Comparison of ENCODE assay signal across 12 cellular contexts in the genomic region with DNA sequence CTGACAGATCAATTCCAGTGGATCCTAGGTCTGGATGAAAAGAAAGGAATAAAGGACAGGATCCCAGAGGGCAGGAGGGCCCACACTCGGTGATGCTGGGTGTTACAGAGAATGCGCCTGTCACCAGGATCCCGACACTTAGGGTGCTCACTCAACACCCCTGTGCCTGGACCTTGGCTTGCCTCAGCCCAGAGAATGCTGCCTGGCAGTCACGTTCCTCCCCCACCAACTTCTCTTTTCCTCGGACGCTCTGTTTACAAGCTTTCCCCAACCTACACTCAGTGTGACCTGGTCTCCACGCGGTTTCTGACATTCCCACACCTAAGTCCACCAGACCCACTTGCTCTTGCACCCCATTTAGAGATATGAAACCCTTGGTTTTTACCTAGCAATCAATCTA. TPM values are rescaled to one million over a fixed set of nuclear protein-coding genes. Genes with fewer than 3 reads are reported as not detected.
DNase-seq lines count a peak whose midpoint lies in the region; ATAC-seq and TF ChIP-seq lines count a peak whose summit lies in the region.
"Had no signal": no experiment of that assay in that cellular context is flagged by ENCODE, and none has a peak within 500 bp of the region (broad histone marks: within the 10 kb centered on the region; RNA-seq: fewer than 3 reads in every experiment).

No MANE protein-coding gene starts in this region.

- no peak for TF ChIP-seq POLR2A in stomach (IDR thresholded peaks at IDR 0.05)

- CTCF ChIA-PET in activated naive CD4-positive, alpha-beta T cell treated with anti-CD3 and anti-CD28 coated beads for 36 hours (lab: Charles Lee), result interaction anchor here (0.9 to 3.0 kb wide), 7 partner anchors 14 to 453 kb away, joined by 3 to 13 read pairs (median 4); no protein-coding TSS in a partner anchor

- TF ChIP-seq CTCF in OCI-LY1 (IDR thresholded peaks at IDR 0.05; ENCODE audit: low read length), result no peak
- no peak for TF ChIP-seq CTCF in stomach (IDR thresholded peaks at IDR 0.05)
- TF ChIP-seq CTCF in nephron progenitor cell (IDR thresholded peaks at IDR 0.05), result no peak

- H3K4me1 ChIP-seq in OCI-LY1 (ENCODE audit: insufficient read depth, low read length, severe bottlenecking), result peaks cover 100% of the 10 kb centered on the region
- peaks cover 10 to 49% (median 24%) of the 10 kb centered on the region in 4 donors for H3K4me1 ChIP-seq in stomach

- no peaks in the 10 kb centered on the region for H3K9me3 Mint-ChIP-seq in activated naive CD4-positive, alpha-beta T cell treated with anti-CD3 and anti-CD28 coated beads for 36 hours
- H3K9me3 Mint-ChIP-seq in effector memory CD8-positive, alpha-beta T cell, result no peaks in the 10 kb centered on the region
- H3K9me3 Mint-ChIP-seq in nephron progenitor cell, result no peaks in the 10 kb centered on the region

- H3K27me3 Mint-ChIP-seq in activated naive CD4-positive, alpha-beta T cell treated with anti-CD3 and anti-CD28 coated beads for 36 hours (ENCODE audit: low read depth), result no peaks in the 10 kb centered on the region
- H3K27me3 Mint-ChIP-seq in effector memory CD8-positive, alpha-beta T cell, result no peaks in the 10 kb centered on the region
- peaks cover 28% of the 10 kb centered on the region for H3K27me3 Mint-ChIP-seq in nephron progenitor cell (ENCODE audit: low read depth, poor library complexity)

- no peak for DNase-seq in activated naive CD4-positive, alpha-beta T cell treated with anti-CD3 and anti-CD28 coated beads for 36 hours
- DNase-seq in activated naive CD4-positive, alpha-beta T cell treated with anti-CD3 and anti-CD28 coated beads, Interleukin-2, amount 50 U/mL, for 16 hours, result no peak
- DNase-seq in effector memory CD8-positive, alpha-beta T cell, result no peak
- no peak for DNase-seq in stomach
- no peak for DNase-seq in AG08396 (ENCODE audit: low spot score)
- no peak for DNase-seq in cortex of kidney (lab: John Stamatoyannopoulos, UW)
- DNase-seq in nephron progenitor cell, result no peak
- DNase-seq: heart right ventricle, OCI-M1 had no signal

- H2AFZ ChIP-seq in OCI-LY1 (ENCODE audit: low read length), result no peak overlapping the region

- H3K4me1 Mint-ChIP-seq in activated naive CD4-positive, alpha-beta T cell treated with anti-CD3 and anti-CD28 coated beads for 36 hours (ENCODE audit: low read depth), result peaks cover 92% of the 10 kb centered on the region
- peaks cover 71 to 80% of the 10 kb centered on the region in 2 donors for H3K4me1 Mint-ChIP-seq in effector memory CD8-positive, alpha-beta T cell (ENCODE audit: low read depth in 2 of 2)
- peaks cover 98% of the 10 kb centered on the region for H3K4me1 Mint-ChIP-seq in nephron progenitor cell

- no peak for ATAC-seq in effector memory CD8-positive, alpha-beta T cell (replicated peaks)
- ATAC-seq: heart right ventricle had no signal

- no peaks in the 10 kb centered on the region for H3K36me3 Mint-ChIP-seq in activated naive CD4-positive, alpha-beta T cell treated with anti-CD3 and anti-CD28 coated beads for 36 hours (ENCODE audit: low read depth)
- peaks cover 20% of the 10 kb centered on the region for H3K36me3 Mint-ChIP-seq in effector memory CD8-positive, alpha-beta T cell (ENCODE audit: insufficient read depth)
- H3K36me3 Mint-ChIP-seq in nephron progenitor cell (ENCODE audit: low read depth), result no peaks in the 10 kb centered on the region

- H3F3A ChIP-seq in OCI-LY1 (ENCODE audit: insufficient read depth, low read length), result peaks cover 3% of the 10 kb centered on the region; the same call in 1 of the 2 replicates

- H3K27me3 ChIP-seq in OCI-LY1 (ENCODE audit: insufficient read depth, low read length) (no peaks in the 10 kb centered on the region), stomach (no peaks in the 10 kb centered on the region)
- H3K27me3 ChIP-seq: heart right ventricle, pancreas had no signal

- intact Hi-C loops in activated naive CD4-positive, alpha-beta T cell treated with anti-CD3 and anti-CD28 coated beads for 36 hours (cut with micrococcal nuclease), result loop anchor here (5.0 kb wide), 1 partner anchor 573 kb away; no protein-coding TSS in a partner anchor
- intact Hi-C loops in stomach (cut with DNase I; ENCODE audit: low total_unique reads), result loop anchor here (10.0 kb wide), 1 partner anchor 101 kb away; no protein-coding TSS in a partner anchor

- TF ChIP-seq EP300 in stomach (IDR thresholded peaks at IDR 0.05), result no peak

- H3K9me3 ChIP-seq in OCI-LY1 (ENCODE audit: low read length) (no peaks in the 10 kb centered on the region), stomach (no peaks in the 10 kb centered on the region)
- H3K9me3 ChIP-seq: heart right ventricle, pancreas had no signal

- H3K9ac ChIP-seq in OCI-LY1 (ENCODE audit: low read length), result peak overlapping the region; percentile 69

- H3K36me3 ChIP-seq in OCI-LY1 (ENCODE audit: insufficient read depth, low read length) (no peaks in the 10 kb centered on the region), stomach (no peaks in the 10 kb centered on the region)
- H3K36me3 ChIP-seq: heart right ventricle, pancreas had no signal

- 78 to 93% (median 87%) methylated on average over 8 of the region's 8 CpGs for WGBS in stomach, 5 donors

- peak overlapping the region; percentile 59 for H3K4me3 Mint-ChIP-seq in activated naive CD4-positive, alpha-beta T cell treated with anti-CD3 and anti-CD28 coated beads for 36 hours
- H3K4me3 Mint-ChIP-seq in effector memory CD8-positive, alpha-beta T cell, result peak overlapping the region; percentile 71 to 79
- H3K4me3 Mint-ChIP-seq in nephron progenitor cell, result no peak overlapping the region

- H3K27ac ChIP-seq in OCI-LY1 (ENCODE audit: low read depth, low read length, poor library complexity, severe bottlenecking) (peak overlapping the region; percentile 100), stomach (peak overlapping the region; percentile 42 to 66 (median 51))
- H3K27ac ChIP-seq: epithelial cell of prostate, pancreas had no signal

- no peaks in the 10 kb centered on the region for H3K9me2 ChIP-seq in OCI-LY1 (ENCODE audit: low read depth, low read length)

- no peaks in the 10 kb centered on the region for H3K79me2 ChIP-seq in OCI-LY1 (ENCODE audit: insufficient read depth, low read length)

- H4K20me1 ChIP-seq in OCI-LY1 (ENCODE audit: insufficient read depth, low read length), result no peaks in the 10 kb centered on the region

- peak overlapping the region; percentile 70 for H3K4me2 ChIP-seq in OCI-LY1 (ENCODE audit: low read length)

- peak overlapping the region; percentile 89 for H3K27ac Mint-ChIP-seq in activated naive CD4-positive, alpha-beta T cell treated with anti-CD3 and anti-CD28 coated beads for 36 hours
- peak overlapping the region; percentile 96 to 97 for H3K27ac Mint-ChIP-seq in effector memory CD8-positive, alpha-beta T cell
- H3K27ac Mint-ChIP-seq in nephron progenitor cell, result no peak overlapping the region

- peak overlapping the region; percentile 28 for H3K4me3 ChIP-seq in OCI-LY1 (ENCODE audit: low read depth, low read length, poor library complexity, severe bottlenecking)
- no peak overlapping the region for H3K4me3 ChIP-seq in stomach
- H3K4me3 ChIP-seq: heart right ventricle, pancreas had no signal

RNA-seq across cellular contexts. Expression of a gene that starts 38.0 kb away (rescaled TPM):
- total RNA-seq in activated naive CD4-positive, alpha-beta T cell treated with anti-CD3 and anti-CD28 coated beads for 36 hours, result 100 to 1,000 TPM; 336 to 338 TPM
- total RNA-seq in stomach, result 10 to 100 TPM in 4 of 5 donors, 1 to 10 TPM in 1; 8.8 to 72.5 (median 24.6) TPM
- 10 to 100 TPM in 2 of 3 donors, 1 to 10 TPM in 1; 7.0 to 35.4 (median 20.4) TPM for polyA plus RNA-seq in stomach

Comparison
In these comparisons a context has a peak if more than half of its experiments do, and no peak if none do; other contexts are left out.
1. RNA of a gene that starts 38.0 kb away (total RNA-seq): 336 to 338 TPM in activated naive CD4-positive, alpha-beta T cell treated with anti-CD3 and anti-CD28 coated beads for 36 hours; 8.8 to 72.5 TPM in stomach; every median in the first group is over 4 times any median in the second.